Comparison of ENCODE assay signal across 15 cellular contexts in the genomic region with DNA sequence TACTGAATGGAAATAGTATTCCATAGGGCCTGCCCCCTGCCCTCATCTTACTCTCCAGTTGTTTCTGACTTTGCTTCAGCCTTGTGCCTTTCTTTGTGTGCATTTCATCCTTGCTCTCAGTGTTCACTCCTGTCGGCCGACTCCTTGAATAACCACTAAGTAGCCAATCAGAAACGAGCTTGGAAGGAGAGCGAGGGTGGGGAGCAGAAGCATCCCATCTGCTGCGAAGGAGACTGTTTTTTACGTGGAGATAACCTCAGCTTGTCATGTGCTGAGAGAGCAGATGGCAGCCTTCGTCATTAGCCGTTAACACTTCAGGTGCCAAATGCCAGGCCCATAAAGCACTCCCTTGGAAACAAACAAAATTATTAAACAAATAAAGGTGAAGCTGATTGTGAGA. TPM values are rescaled to one million over a fixed set of nuclear protein-coding genes. Genes with fewer than 3 reads are reported as not detected.
DNase-seq lines count a peak whose midpoint lies in the region; ATAC-seq and TF ChIP-seq lines count a peak whose summit lies in the region.
"Had no signal": no experiment of that assay in that cellular context is flagged by ENCODE, and none has a peak within 500 bp of the region (broad histone marks: within the 10 kb centered on the region; RNA-seq: fewer than 3 reads in every experiment).

No MANE protein-coding gene starts in this region.

- no peak for ATAC-seq in HG03108 (IDR thresholded peaks at IDR 0.05; ENCODE audit: unreplicated experiment)
- no peak for ATAC-seq in GM19463 (IDR thresholded peaks at IDR 0.05; ENCODE audit: unreplicated experiment)
- ATAC-seq in HG03378 (IDR thresholded peaks at IDR 0.05; ENCODE audit: unreplicated experiment) = no peak
- ATAC-seq: activated T-helper 17 cell treated with anti-CD3 and anti-CD28 coated beads, Interleukin-2, amount 50 U/mL, for 72 hours had no signal

- H3K4me1 ChIP-seq in osteoblast (ENCODE audit: insufficient read depth, low read length) = no peaks in the 10 kb centered on the region

- no peak overlapping the region for H3K4me2 ChIP-seq in osteoblast (ENCODE audit: insufficient read depth, low read length)

- no peaks in the 10 kb centered on the region for H4K20me1 ChIP-seq in osteoblast (ENCODE audit: insufficient read depth, low read length)

- H3K27me3 ChIP-seq in H7 (ENCODE audit: control insufficient read depth, insufficient read depth, low read length) (no peaks in the 10 kb centered on the region), dorsolateral prefrontal cortex (no peaks in the 10 kb centered on the region), osteoblast (ENCODE audit: insufficient read depth, low read length) (no peaks in the 10 kb centered on the region)
- H3K27me3 ChIP-seq: stomach had no signal

- H3K4me3 ChIP-seq in H7 (ENCODE audit: insufficient read depth, low read depth, low read length) (no peak overlapping the region), dorsolateral prefrontal cortex (no peak overlapping the region), osteoblast (ENCODE audit: insufficient read depth, low read length) (no peak overlapping the region)
- H3K4me3 ChIP-seq: stomach had no signal

- no peak for TF ChIP-seq CTCF in dorsolateral prefrontal cortex (IDR thresholded peaks at IDR 0.05 in 54 of 56, conservative IDR thresholded peaks at IDR 0.05 in 2 of 56; ENCODE audit: low read depth in 1 of 56, partially characterized antibody in 56 of 56)
- TF ChIP-seq CTCF in osteoblast (IDR thresholded peaks at IDR 0.05; ENCODE audit: extremely low read depth, low read depth, low read length) = no peak

- no peaks in the 10 kb centered on the region for H3K79me2 ChIP-seq in osteoblast (ENCODE audit: insufficient read depth, low read length)

- no peaks in the 10 kb centered on the region for H3K9me3 ChIP-seq in osteoblast (ENCODE audit: low read depth, low read length)
- H3K9me3 ChIP-seq: stomach had no signal

- no peak overlapping the region for H2AFZ ChIP-seq in osteoblast (ENCODE audit: low read length)

- H3K36me3 ChIP-seq in H7 (replicated peaks; ENCODE audit: control insufficient read depth, insufficient read depth, low read length) (peaks cover 6% of the 10 kb centered on the region), osteoblast (ENCODE audit: insufficient read depth, low read length) (peaks cover 35% of the 10 kb centered on the region)

- H3K27ac ChIP-seq in dorsolateral prefrontal cortex = peak overlapping the region in 47 of 59 donors; percentile 3 to 93 (median 54)
- H3K27ac ChIP-seq in osteoblast (ENCODE audit: low read depth, low read length) = no peak overlapping the region
- H3K27ac ChIP-seq: stomach had no signal

- intact Hi-C loops in dorsolateral prefrontal cortex (cut with DNase I) = no loop called here

- DNase-seq in H7 (peak; percentile 63), NCI-H446 (lab: John Stamatoyannopoulos, UW) (peak; percentile 73 to 88), dorsolateral prefrontal cortex (peak in 8 of 10 donors; percentile 37 to 89 (median 60)), osteoblast (ENCODE audit: insufficient read length, low spot score, missing footprints) (peak; percentile 34), GOT3 (lab: John Stamatoyannopoulos, UW) (no peak)
- DNase-seq: activated CD4-positive, alpha-beta T cell treated with anti-CD3 and anti-CD28 coated beads, Interleukin-2, amount 50 U/mL, for 1 hour; GDM1; stomach had no signal

RNA-seq across cellular contexts. Expression of a gene that starts 45.4 kb away (rescaled TPM):
- total RNA-seq in H7 (2014; rRNA removed; shearing (Covaris generic)) = not detected in 2 replicates
- 1 to 10 TPM in 12 of 120 experiments, under 1 TPM in 92, not detected in 16; 0.11 to 1.7 (median 0.55) TPM for total RNA-seq in dorsolateral prefrontal cortex
- total RNA-seq in osteoblast = not detected in 2 replicates
- total RNA-seq: liver, MCF 10A had no signal

RNA-seq across cellular contexts. Expression of a gene that starts 49.3 kb away (rescaled TPM):
- 5.9 and 12.0 TPM in 2 replicates for total RNA-seq in H7 (2014; rRNA removed; shearing (Covaris generic))
- 1,000 to 10,000 TPM in 52 of 120 experiments, 100 to 1,000 TPM in 68; 334 to 1,348 (median 969) TPM for total RNA-seq in dorsolateral prefrontal cortex
- total RNA-seq in osteoblast = 19.9 and 23.0 TPM in 2 replicates

RNA-seq across cellular contexts. Expression of a gene that starts 54.1 kb away (rescaled TPM):
- 14.3 and 21.2 TPM in 2 replicates for total RNA-seq in H7 (2014; rRNA removed; shearing (Covaris generic))
- total RNA-seq in dorsolateral prefrontal cortex = 10 to 100 TPM in 94 of 120 experiments, 1 to 10 TPM in 26; 4.2 to 19.6 (median 11.9) TPM
- total RNA-seq in osteoblast = 12.7 and 16.3 TPM in 2 replicates

RNA-seq across cellular contexts. Expression of a gene that starts 54.5 kb away (rescaled TPM):
- total RNA-seq in H7 (2014; rRNA removed; shearing (Covaris generic)) = 0.11 TPM in 1 of 2 replicates, not detected in the other
- 1 to 10 TPM in 3 of 120 experiments, under 1 TPM in 107, not detected in 10; 0.15 to 1.4 (median 0.47) TPM for total RNA-seq in dorsolateral prefrontal cortex
- under 0.01 TPM in 1 of 2 replicates, not detected in the other for total RNA-seq in osteoblast
- total RNA-seq: astrocyte, stomach had no signal

Comparison
In these comparisons a context has a peak if more than half of its experiments do, and no peak if none do; other contexts are left out.
1. RNA of a gene that starts 49.3 kb away (total RNA-seq): 334 to 1,348 TPM in dorsolateral prefrontal cortex; 19.9 to 23.0 TPM in osteoblast and 5.9 to 12.0 TPM in H7; every median in the first group is over 10 times any median in the second.